Comparison of ENCODE assay signal across 1 cellular context in the genomic region with DNA sequence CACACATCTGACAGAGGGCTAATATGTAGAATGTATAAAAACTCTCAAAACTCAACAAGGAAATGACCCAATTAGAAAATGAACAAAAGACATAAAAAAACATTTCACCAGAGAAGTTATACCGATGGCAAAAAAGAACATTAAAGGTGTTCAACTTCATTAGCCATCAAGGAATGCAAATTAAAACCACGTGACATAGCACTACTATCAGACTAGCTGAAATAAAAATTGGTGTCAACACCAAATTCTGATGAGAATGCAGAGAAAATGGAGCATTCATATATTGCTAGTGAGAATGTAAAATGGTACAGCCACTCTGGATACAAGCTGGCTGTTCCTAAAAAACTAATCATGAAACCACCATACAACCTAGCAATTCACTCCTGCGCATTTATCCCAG.
TF ChIP-seq lines count a peak whose summit lies in the region.

No MANE protein-coding gene starts in this region.

TF ChIP-seq in HepG2, 621 proteins besides CTCF, POLR2A, EP300 and RAD21 (continued from another document):
- TF ChIP-seq ZNF513 (CRISPR knock-in tag; conservative IDR thresholded peaks at IDR 0.05) = no peak
- peak; percentile 68; the same call in 1 of the 2 replicates for TF ChIP-seq RAD51 (IDR thresholded peaks at IDR 0.05; ENCODE audit: borderline replicate concordance)
